In genomic region chr16:88618956-88619667, GRCh38 we compare ENCODE assay signal across 16 cellular contexts. TPM values are rescaled to one million over a fixed set of nuclear protein-coding genes. Genes with fewer than 3 reads are reported as not detected.
DNase-seq lines count a peak whose midpoint lies in the region; ATAC-seq and TF ChIP-seq lines count a peak whose summit lies in the region.
"Had no signal": no experiment of that assay in that cellular context is flagged by ENCODE, and none has a peak within 500 bp of the region (broad histone marks: within the 10 kb centered on the region; RNA-seq: fewer than 3 reads in every experiment).

No MANE protein-coding gene starts in this region.

- no peak for ATAC-seq in central memory CD8-positive, alpha-beta T cell (replicated peaks; ENCODE audit: extremely low read depth, poor library complexity, severe bottlenecking)
- no peak for ATAC-seq in natural killer cell
- no peak for ATAC-seq in HG03354 (IDR thresholded peaks at IDR 0.05; ENCODE audit: poor library complexity, severe bottlenecking, unreplicated experiment)

- no peaks in the 10 kb centered on the region for H3K27me3 Mint-ChIP-seq in T-helper 2 cell treated with Interferon-gamma antibody and Interleukin-4, amounts not matched to agents 5 μg/mL and 100 μg/mL, for 36 hours (ENCODE audit: low read depth)
- H3K27me3 Mint-ChIP-seq in central memory CD8-positive, alpha-beta T cell: no peaks in the 10 kb centered on the region
- H3K27me3 Mint-ChIP-seq in natural killer cell (ENCODE audit: low read depth in 2 of 2): no peaks in the 10 kb centered on the region

- peak overlapping the region; percentile 85 for H3K27ac Mint-ChIP-seq in T-helper 2 cell treated with Interferon-gamma antibody and Interleukin-4, amounts not matched to agents 5 μg/mL and 100 μg/mL, for 36 hours
- peak overlapping the region; percentile 97 for H3K27ac Mint-ChIP-seq in central memory CD8-positive, alpha-beta T cell (ENCODE audit: low read depth)
- H3K27ac Mint-ChIP-seq in natural killer cell: peak overlapping the region; percentile 96 to 97

- peaks cover 19% of the 10 kb centered on the region for H3K4me1 Mint-ChIP-seq in T-helper 2 cell treated with Interferon-gamma antibody and Interleukin-4, amounts not matched to agents 5 μg/mL and 100 μg/mL, for 36 hours (ENCODE audit: low read depth)
- H3K4me1 Mint-ChIP-seq in central memory CD8-positive, alpha-beta T cell: peaks cover 45% of the 10 kb centered on the region
- H3K4me1 Mint-ChIP-seq in natural killer cell: peaks cover 29 to 52% of the 10 kb centered on the region in 2 donors

- H3K4me3 Mint-ChIP-seq in T-helper 2 cell treated with Interferon-gamma antibody and Interleukin-4, amounts not matched to agents 5 μg/mL and 100 μg/mL, for 36 hours: no peak overlapping the region
- H3K4me3 Mint-ChIP-seq in central memory CD8-positive, alpha-beta T cell: peak overlapping the region; percentile 70
- H3K4me3 Mint-ChIP-seq in natural killer cell: peak overlapping the region; percentile 77

- peaks cover 17% of the 10 kb centered on the region for H3K36me3 Mint-ChIP-seq in T-helper 2 cell treated with Interferon-gamma antibody and Interleukin-4, amounts not matched to agents 5 μg/mL and 100 μg/mL, for 36 hours (ENCODE audit: low read depth)
- H3K36me3 Mint-ChIP-seq in central memory CD8-positive, alpha-beta T cell (ENCODE audit: insufficient read depth): peaks cover 36% of the 10 kb centered on the region
- no peaks in the 10 kb centered on the region for H3K36me3 Mint-ChIP-seq in natural killer cell

- TF ChIP-seq CTCF in GM10266 (IDR thresholded peaks at IDR 0.05; ENCODE audit: control insufficient read depth, insufficient read depth, low read depth, missing control alignments): no peak
- no peak for TF ChIP-seq CTCF in natural killer cell (IDR thresholded peaks at IDR 0.05)
- no peak for TF ChIP-seq CTCF in GM13976 (IDR thresholded peaks at IDR 0.05; ENCODE audit: borderline replicate concordance, control extremely low read depth, extremely low read depth, insufficient read depth, missing control alignments)

- no peak for DNase-seq in T-helper 2 cell treated with Interferon-gamma antibody and Interleukin-4, amounts not matched to agents 5 μg/mL and 100 μg/mL, for 36 hours (ENCODE audit: low spot score)
- DNase-seq in T-helper 2 cell: no peak
- DNase-seq in GM10266 (ENCODE audit: extremely low spot score): peak; percentile 11
- no peak for DNase-seq in central memory CD8-positive, alpha-beta T cell (ENCODE audit: low spot score in 2 of 2)
- no peak for DNase-seq in natural killer cell
- DNase-seq in stimulated activated CD4-positive, alpha-beta T cell treated with anti-CD3 and anti-CD28 coated beads, Interleukin-1b, Interleukin-23, amount 100 ng/mL, for 48 hours: no peak
- DNase-seq in GM13976 (ENCODE audit: low spot score): no peak
- DNase-seq: COR-L47, midbrain, NCI-H1417, ovary, SIG-M5 had no signal

- in situ Hi-C loops in GM13976 (cut with MboI; ENCODE audit: low sequenced_read_pairs, unreplicated experiment): no loop called here

- intact Hi-C loops in natural killer cell (cut with micrococcal nuclease): no loop called here

- H3K9me3 Mint-ChIP-seq in T-helper 2 cell treated with Interferon-gamma antibody and Interleukin-4, amounts not matched to agents 5 μg/mL and 100 μg/mL, for 36 hours: no peaks in the 10 kb centered on the region
- H3K9me3 Mint-ChIP-seq in central memory CD8-positive, alpha-beta T cell: no peaks in the 10 kb centered on the region
- H3K9me3 Mint-ChIP-seq in natural killer cell: no peaks in the 10 kb centered on the region

RNA-seq across cellular contexts. Expression of gene IL17C, which starts 19.3 kb away (rescaled TPM):
- total RNA-seq in natural killer cell: 1 to 10 TPM in 2 of 3 donors, under 1 TPM in 1; 0.61 to 3.0 (median 1.2) TPM
- total RNA-seq: A172, G401, ovary, subcutaneous adipose tissue had no signal

RNA-seq across cellular contexts. Expression of gene CYBA, which starts 31.7 kb away (rescaled TPM):
- total RNA-seq in natural killer cell: 1,000 to 10,000 TPM; 1,001 to 1,351 (median 1,051) TPM

RNA-seq across cellular contexts. Expression of gene MVD, which starts 43.8 kb away (rescaled TPM):
- total RNA-seq in natural killer cell: 100 to 1,000 TPM; 176 to 271 (median 185) TPM

RNA-seq across cellular contexts. Expression of gene ZC3H18, which starts 48.9 kb away (rescaled TPM):
- total RNA-seq in natural killer cell: 100 to 1,000 TPM; 125 to 130 (median 126) TPM
